In the genomic region with DNA sequence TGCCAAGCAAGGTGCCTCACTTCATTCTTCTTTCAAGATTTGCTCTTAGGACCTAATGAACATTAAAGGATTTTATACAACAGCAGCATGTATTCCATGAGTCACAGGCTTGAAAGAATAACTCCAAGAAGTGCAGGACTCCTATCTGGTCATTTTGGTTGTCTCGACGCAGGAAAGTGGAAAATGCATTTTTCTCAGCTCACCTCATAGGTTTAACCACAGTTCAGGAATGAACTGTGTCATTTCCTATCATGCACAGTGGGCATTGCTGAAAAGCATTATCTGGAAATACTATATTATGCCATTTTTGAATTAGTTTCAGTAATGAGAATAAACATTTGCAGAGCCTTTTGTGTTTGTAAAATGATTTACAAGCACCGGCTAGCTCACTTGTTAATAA, we compare ENCODE assay signal across 14 cellular contexts.
DNase-seq lines count a peak whose midpoint lies in the region; ATAC-seq, FAIRE-seq and TF ChIP-seq lines count a peak whose summit lies in the region.
"Had no signal": no experiment of that assay in that cellular context is flagged by ENCODE, and none has a peak within 500 bp of the region (broad histone marks: within the 10 kb centered on the region; RNA-seq: fewer than 3 reads in every experiment).

No MANE protein-coding gene starts in this region.

- TF ChIP-seq POLR2A in GM12892 (IDR thresholded peaks at IDR 0.05; ENCODE audit: low read depth, low read length): no peak

- H3K4me1 ChIP-seq in PC-3 (ENCODE audit: insufficient read depth, low read length): no peaks in the 10 kb centered on the region; the same call in 1 of the 2 replicates
- peaks cover 10% of the 10 kb centered on the region for H3K4me1 ChIP-seq in lower lobe of right lung

- H4K20me1 ChIP-seq in PC-3 (ENCODE audit: low read length): no peaks in the 10 kb centered on the region

- POLR2A ChIA-PET in BJ (lab: Charles Lee): no interaction called here
- POLR2A ChIA-PET in PC-3 (lab: Charles Lee; ENCODE audit: unreplicated experiment): no interaction called here

- no peak overlapping the region for H3K4me2 ChIP-seq in PC-3 (ENCODE audit: low read length)

- no TSS peak for BruUV-seq in PC-3 (replicated peaks; lab: Mats Ljungman, UMichigan)

- intact Hi-C loops in PC-3 (cut with micrococcal nuclease) (no loop called here), lower lobe of right lung (cut with DNase I) (no loop called here)

- H3K4me3 ChIP-seq in BJ (ENCODE audit: low read depth, low read length) (no peak overlapping the region), PC-3 (ENCODE audit: low read length) (no peak overlapping the region), choroid plexus epithelial cell (ENCODE audit: low read depth, low read length) (no peak overlapping the region), lower lobe of right lung (no peak overlapping the region)
- H3K4me3 ChIP-seq: gastrocnemius medialis had no signal

- no peaks in the 10 kb centered on the region for H3F3A ChIP-seq in PC-3 (ENCODE audit: low read length, unreplicated experiment)

- H3K9ac ChIP-seq in PC-3 (ENCODE audit: low read length): no peak overlapping the region

- ATAC-seq in PC-3: no peak
- ATAC-seq in lower lobe of right lung: no peak
- ATAC-seq: gastrocnemius medialis had no signal

- H3K9me3 ChIP-seq in PC-3 (ENCODE audit: low read length) (no peaks in the 10 kb centered on the region), lower lobe of right lung (no peaks in the 10 kb centered on the region)
- H3K9me3 ChIP-seq: gastrocnemius medialis had no signal

- H3K36me3 ChIP-seq in BJ (ENCODE audit: control insufficient read depth, insufficient read depth, low read length): no peaks in the 10 kb centered on the region
- no peaks in the 10 kb centered on the region for H3K36me3 ChIP-seq in PC-3 (ENCODE audit: low read depth, low read length)
- H3K36me3 ChIP-seq in lower lobe of right lung: no peaks in the 10 kb centered on the region
- H3K36me3 ChIP-seq: gastrocnemius medialis had no signal

- DNase-seq in BJ (ENCODE audit: low read depth): peak; percentile 57
- DNase-seq in PC-3: peak; percentile 49
- DNase-seq in choroid plexus epithelial cell (ENCODE audit: low read depth): peak; percentile 85
- DNase-seq in myocyte (ENCODE audit: low read depth): peak; percentile 13
- no peak for DNase-seq in stimulated activated CD4-positive, alpha-beta T cell treated with anti-CD3 and anti-CD28 coated beads, Interleukin-2, amount 100 ng/mL, for 24 hours
- DNase-seq in ecto neural progenitor cell (ENCODE audit: low spot score): no peak
- DNase-seq in lower lobe of right lung: no peak
- DNase-seq in GM12892 (ENCODE audit: insufficient read length): no peak
- DNase-seq: activated naive CD4-positive, alpha-beta T cell treated with anti-CD3 and anti-CD28 coated beads, Interleukin-2, amount 50 U/mL, for 16 hours; CD4-positive, alpha-beta T cell; cortex of kidney; gastrocnemius medialis; NCI-H526 had no signal

- TF ChIP-seq CTCF in BJ (IDR thresholded peaks at IDR 0.05; ENCODE audit: insufficient read depth, low read depth, low read length) (no peak), PC-3 (conservative IDR thresholded peaks at IDR 0.05; ENCODE audit: low read depth, low read length) (no peak), choroid plexus epithelial cell (conservative IDR thresholded peaks at IDR 0.05; ENCODE audit: low read depth, low read length) (no peak), lower lobe of right lung (IDR thresholded peaks at IDR 0.05) (no peak)

- H3K79me2 ChIP-seq in PC-3 (ENCODE audit: low read length): no peaks in the 10 kb centered on the region

- CTCF ChIA-PET in BJ (lab: Yijun Ruan, JAX) (interaction anchor here (0.8 to 1.0 kb wide), 2 partner anchors 61 to 575 kb away, joined by 3 read pairs; no protein-coding TSS in a partner anchor), PC-3 (lab: Charles Lee) (no interaction called here)

- H3K9me2 ChIP-seq in PC-3 (replicated peaks; ENCODE audit: low read length): no peaks in the 10 kb centered on the region

- no peak overlapping the region for H2AFZ ChIP-seq in PC-3 (ENCODE audit: low read length)

- H3K27me3 ChIP-seq in BJ (ENCODE audit: control insufficient read depth, insufficient read depth, low read length): no peaks in the 10 kb centered on the region
- H3K27me3 ChIP-seq in PC-3 (ENCODE audit: low read length): 0 out of 2 replicates have a peak, but pooled peaks cover 4% of the 10 kb centered on the region
- no peaks in the 10 kb centered on the region for H3K27me3 ChIP-seq in lower lobe of right lung (ENCODE audit: low read depth)
- H3K27me3 ChIP-seq: gastrocnemius medialis had no signal

- H3K27ac ChIP-seq in PC-3 (ENCODE audit: low read length) (no peak overlapping the region), lower lobe of right lung (no peak overlapping the region)
- H3K27ac ChIP-seq: gastrocnemius medialis had no signal

- FAIRE-seq in GM12892 (lab: Jason Lieb, UNC): no peak
- FAIRE-seq: islet of Langerhans had no signal

Comparison
In these comparisons a context has a peak if more than half of its experiments do, and no peak if none do; other contexts are left out.
1. DNase-seq: peak in BJ (single experiment), PC-3 (single experiment), choroid plexus epithelial cell (single experiment) and myocyte (single experiment); none in stimulated activated CD4-positive, alpha-beta T cell treated with anti-CD3 and anti-CD28 coated beads, Interleukin-2, amount 100 ng/mL, for 24 hours (0 of 2), ecto neural progenitor cell (single experiment), lower lobe of right lung (single experiment) and GM12892 (single experiment).